In genomic region chr11:76810151-76810853, GRCh38 we compare ENCODE assay signal across 8 cellular contexts. TPM values are rescaled to one million over a fixed set of nuclear protein-coding genes. Genes with fewer than 3 reads are reported as not detected.
DNase-seq lines count a peak whose midpoint lies in the region; ATAC-seq lines count a peak whose summit lies in the region.

No MANE protein-coding gene starts in this region.

- H3K27ac Mint-ChIP-seq in activated naive CD4-positive, alpha-beta T cell treated with anti-CD3 and anti-CD28 coated beads for 36 hours = peak overlapping the region; percentile 32

- H3K27me3 Mint-ChIP-seq in activated naive CD4-positive, alpha-beta T cell treated with anti-CD3 and anti-CD28 coated beads for 36 hours (ENCODE audit: low read depth) = peaks cover 8% of the 10 kb centered on the region

- H3K36me3 Mint-ChIP-seq in activated naive CD4-positive, alpha-beta T cell treated with anti-CD3 and anti-CD28 coated beads for 36 hours (ENCODE audit: low read depth) = peaks cover under 1% of the 10 kb centered on the region

- intact Hi-C loops in activated naive CD4-positive, alpha-beta T cell treated with anti-CD3 and anti-CD28 coated beads for 36 hours (cut with micrococcal nuclease) = loop anchor here (1.0 kb wide), 1 partner anchor 237 kb away; no protein-coding TSS in a partner anchor

- H3K4me1 Mint-ChIP-seq in activated naive CD4-positive, alpha-beta T cell treated with anti-CD3 and anti-CD28 coated beads for 36 hours (ENCODE audit: low read depth) = peaks cover 8% of the 10 kb centered on the region

- no peak for ATAC-seq in GM19023 (IDR thresholded peaks at IDR 0.05; ENCODE audit: unreplicated experiment)

- CTCF ChIA-PET in activated naive CD4-positive, alpha-beta T cell treated with anti-CD3 and anti-CD28 coated beads for 36 hours (lab: Charles Lee) = interaction anchor here (0.6 to 8.3 kb wide), 12 partner anchors 9 to 377 kb away, joined by 3 to 137 read pairs (median 4); no protein-coding TSS in a partner anchor

- H3K9me3 Mint-ChIP-seq in activated naive CD4-positive, alpha-beta T cell treated with anti-CD3 and anti-CD28 coated beads for 36 hours = peaks cover 1% of the 10 kb centered on the region

- H3K4me3 Mint-ChIP-seq in activated naive CD4-positive, alpha-beta T cell treated with anti-CD3 and anti-CD28 coated beads for 36 hours = no peak overlapping the region

- peak; percentile 51 for DNase-seq in EH (ENCODE audit: low read depth)
- DNase-seq in NCI-H1092 (lab: John Stamatoyannopoulos, UW) = peak; percentile 9
- DNase-seq in activated naive CD4-positive, alpha-beta T cell treated with anti-CD3 and anti-CD28 coated beads for 36 hours = peak; percentile 78
- DNase-seq in hippocampal formation (lab: John Stamatoyannopoulos, UW) = peak; percentile 4 to 24
- DNase-seq in stimulated activated CD8-positive, alpha-beta memory T cell treated with anti-CD3 and anti-CD28 coated beads, Interleukin-4, amount 100 ng/mL, for 48 hours = peak; percentile 74
- DNase-seq in NCI-H2107 (lab: John Stamatoyannopoulos, UW) = no peak
- DNase-seq in central memory CD4-positive, alpha-beta T cell = no peak

RNA-seq across cellular contexts. Expression of gene TSKU, which starts 27.1 kb away (rescaled TPM):
- total RNA-seq in activated naive CD4-positive, alpha-beta T cell treated with anti-CD3 and anti-CD28 coated beads for 36 hours = under 1 TPM; 0.35 to 0.38 TPM

RNA-seq across cellular contexts. Expression of gene ACER3, which starts 50.4 kb away (rescaled TPM):
- 10 to 100 TPM in 1 of 2 experiments, 1 to 10 TPM in 1; 7.6 to 10.0 TPM for total RNA-seq in activated naive CD4-positive, alpha-beta T cell treated with anti-CD3 and anti-CD28 coated beads for 36 hours

Comparison
In these comparisons a context has a peak if more than half of its experiments do, and no peak if none do; other contexts are left out.
1. DNase-seq: peak in EH (single experiment), NCI-H1092 (single experiment), activated naive CD4-positive, alpha-beta T cell treated with anti-CD3 and anti-CD28 coated beads for 36 hours (single experiment), hippocampal formation (2 of 2) and stimulated activated CD8-positive, alpha-beta memory T cell treated with anti-CD3 and anti-CD28 coated beads, Interleukin-4, amount 100 ng/mL, for 48 hours (single experiment); none in NCI-H2107 (single experiment) and central memory CD4-positive, alpha-beta T cell (single experiment).